In genomic region chrX:9862953-9863352, GRCh38 we compare ENCODE assay signal across 19 cellular contexts.
DNase-seq lines count a peak whose midpoint lies in the region; ATAC-seq and TF ChIP-seq lines count a peak whose summit lies in the region.
"Had no signal": no experiment of that assay in that cellular context is flagged by ENCODE, and none has a peak within 500 bp of the region (broad histone marks: within the 10 kb centered on the region; RNA-seq: fewer than 3 reads in every experiment).

No MANE protein-coding gene starts in this region.

- POLR2A ChIA-PET in GM10248 (lab: Yijun Ruan, JAX), result no interaction called here

- no peak for ATAC-seq in HG02763 (IDR thresholded peaks at IDR 0.05; ENCODE audit: unreplicated experiment)
- ATAC-seq: CD8-positive, alpha-beta T cell; HCT116 had no signal

- H3K4me2 ChIP-seq in mammary epithelial cell (ENCODE audit: insufficient read depth, low read depth, low read length) (no peak overlapping the region), mesendoderm (ENCODE audit: low read length) (no peak overlapping the region)
- H3K4me2 ChIP-seq: BLaER1 had no signal

- H3K79me2 ChIP-seq in mammary epithelial cell (ENCODE audit: insufficient read depth, low read length) (no peaks in the 10 kb centered on the region), mesendoderm (ENCODE audit: control insufficient read depth, insufficient read depth, low read length) (no peaks in the 10 kb centered on the region)

- H3K4me1 ChIP-seq in mammary epithelial cell (ENCODE audit: insufficient read depth, low read length), result peaks cover 4% of the 10 kb centered on the region
- no peaks in the 10 kb centered on the region for H3K4me1 ChIP-seq in mesendoderm (ENCODE audit: control insufficient read depth, low read depth, low read length)

- H3K9ac ChIP-seq in mammary epithelial cell (ENCODE audit: insufficient read depth, low read length), result no peak overlapping the region
- no peak overlapping the region for H3K9ac ChIP-seq in mesendoderm (ENCODE audit: low read length)
- H3K9ac ChIP-seq: BLaER1, GM23248 had no signal

- no peak overlapping the region for H3K23ac ChIP-seq in mesendoderm (ENCODE audit: low read length)

- H4K8ac ChIP-seq in mesendoderm (ENCODE audit: low read depth, low read length), result no peak overlapping the region

- H3K27ac ChIP-seq in mammary epithelial cell (ENCODE audit: insufficient read depth, low read depth, low read length) (no peak overlapping the region), mesendoderm (ENCODE audit: low read depth, low read length) (no peak overlapping the region)
- H3K27ac ChIP-seq: 22Rv1, BLaER1, C4-2B, GM23248 had no signal

- H3K9me3 ChIP-seq in mammary epithelial cell (replicated peaks; ENCODE audit: insufficient read depth, low read length), result peaks cover 7% of the 10 kb centered on the region
- H3K9me3 ChIP-seq: BLaER1 had no signal

- H3K79me1 ChIP-seq in mesendoderm (ENCODE audit: low read length), result no peaks in the 10 kb centered on the region

- H2BK5ac ChIP-seq in mesendoderm (ENCODE audit: low read length), result no peak overlapping the region

- no peak overlapping the region for H2BK15ac ChIP-seq in mesendoderm (replicated peaks; ENCODE audit: low read depth)

- H3K56ac ChIP-seq in mesendoderm (ENCODE audit: low read length), result peak overlapping the region; percentile 3

- H3K18ac ChIP-seq in mesendoderm (ENCODE audit: low read length), result no peak overlapping the region

- no peak overlapping the region for H2AK5ac ChIP-seq in mesendoderm (ENCODE audit: low read length)

- DNase-seq in T47D (ENCODE audit: low read depth in 1 of 2, low spot score in 1 of 2), result peak; percentile 23 to 54
- no peak for DNase-seq in mammary epithelial cell
- DNase-seq in H7, result peak; percentile 33
- DNase-seq in mesendoderm, result no peak
- no peak for DNase-seq in central memory CD4-positive, alpha-beta T cell
- DNase-seq in GM10248 (ENCODE audit: extremely low spot score), result no peak
- DNase-seq: CD4-positive, CD25-positive, alpha-beta regulatory T cell; CD8-positive, alpha-beta T cell; DMS 273 treated with DMSO at 0.1 percent for 48 hours; DMS79; EL; GDM1; GM23248; H9 had no signal

- H2BK120ac ChIP-seq in mesendoderm (ENCODE audit: low read depth, low read length), result no peak overlapping the region

- in situ Hi-C loops in T47D (cut with HindIII; ENCODE audit: low pct_unique_long_range_greater_than_20kb, low sequenced_read_pairs) (no loop called here), mammary epithelial cell (cut with MboI; ENCODE audit: low sequenced_read_pairs in 2 of 2) (no loop called here)

- WGBS in mammary epithelial cell (ENCODE audit: low coverage, missing lambda C conversion rate), result 49% methylated on average over 5 of the region's 7 CpGs
- WGBS in mesendoderm (ENCODE audit: extremely low coverage, insufficient coverage, low lambda C conversion rate), result no CpG with 5 or more reads among the region's 7 CpGs

- no peaks in the 10 kb centered on the region for H4K20me1 ChIP-seq in mammary epithelial cell (ENCODE audit: insufficient read depth, low read length)
- H4K20me1 ChIP-seq: BLaER1 had no signal

- dilution Hi-C loops in mammary epithelial cell (cut with HindIII; ENCODE audit: low sequenced_read_pairs), result no loop called here

- no peak overlapping the region for H2AFZ ChIP-seq in mammary epithelial cell (ENCODE audit: low read depth, low read length)
- H2AFZ ChIP-seq: GM23248 had no signal

- TF ChIP-seq CTCF in mammary epithelial cell (conservative IDR thresholded peaks at IDR 0.05 in 1 of 2, IDR thresholded peaks at IDR 0.05 in 1 of 2; ENCODE audit: extremely low read depth in 1 of 2, insufficient read depth in 1 of 2, low read depth in 1 of 2, low read length in 2 of 2), result no peak
- TF ChIP-seq CTCF in GM10248 (IDR thresholded peaks at IDR 0.05; ENCODE audit: control extremely low read depth, extremely low read depth, low read depth, missing control alignments), result no peak

- H4K5ac ChIP-seq in mesendoderm (ENCODE audit: low read length), result no peak overlapping the region

- BruUV-seq in mammary epithelial cell (replicated peaks; lab: Mats Ljungman, UMichigan), result no TSS peak

- H3K4ac ChIP-seq in mesendoderm (ENCODE audit: low read depth, low read length), result no peak overlapping the region

- H3K36me3 ChIP-seq in mammary epithelial cell (ENCODE audit: insufficient read depth, low read length), result no peaks in the 10 kb centered on the region
- no peaks in the 10 kb centered on the region; the same call in 1 of the 2 replicates for H3K36me3 ChIP-seq in H7 (replicated peaks; ENCODE audit: control insufficient read depth, insufficient read depth, low read length)
- no peaks in the 10 kb centered on the region for H3K36me3 ChIP-seq in mesendoderm (ENCODE audit: control insufficient read depth, insufficient read depth, low read length)
- H3K36me3 ChIP-seq: BLaER1 had no signal

- H3K4me3 ChIP-seq in mammary epithelial cell (replicated peaks in 1 of 3; ENCODE audit: insufficient read depth in 1 of 3, low read depth in 2 of 3, low read length in 3 of 3) (no peak overlapping the region), H7 (ENCODE audit: insufficient read depth, low read depth, low read length) (no peak overlapping the region), mesendoderm (ENCODE audit: low read length) (no peak overlapping the region)
- H3K4me3 ChIP-seq: BLaER1, GM23248 had no signal

- intact Hi-C loops in mammary epithelial cell (cut with micrococcal nuclease), result no loop called here

- H3K27me3 ChIP-seq in mammary epithelial cell (ENCODE audit: insufficient read depth, low read length) (no peaks in the 10 kb centered on the region), H7 (ENCODE audit: control insufficient read depth, insufficient read depth, low read length) (no peaks in the 10 kb centered on the region), mesendoderm (ENCODE audit: insufficient read depth, low read length, poor library complexity) (no peaks in the 10 kb centered on the region)
- H3K27me3 ChIP-seq: BLaER1 had no signal

- CTCF ChIA-PET in mammary epithelial cell (lab: Charles Lee; ENCODE audit: low non-redundant PET) (no interaction called here), GM10248 (lab: Yijun Ruan, JAX) (interaction anchor here (2.3 kb wide), 1 partner anchor 257 kb away, joined by 9 read pairs; no protein-coding TSS in a partner anchor)

Comparison
In these comparisons a context has a peak if more than half of its experiments do, and no peak if none do; other contexts are left out.
1. DNase-seq: peak in T47D (2 of 2) and H7 (single experiment); none in mammary epithelial cell (single experiment), mesendoderm (single experiment), central memory CD4-positive, alpha-beta T cell (single experiment) and GM10248 (single experiment).